In genomic region chr1:20663969-20664715, GRCh38 we compare ENCODE assay signal across 16 cellular contexts. TPM values are rescaled to one million over a fixed set of nuclear protein-coding genes. Genes with fewer than 3 reads are reported as not detected.
A peak's percentile ranks its signal among the peaks of the same experiment; 100 is the strongest.
DNase-seq lines count a peak whose midpoint lies in the region; ATAC-seq and TF ChIP-seq lines count a peak whose summit lies in the region.
"Had no signal": no experiment of that assay in that cellular context is flagged by ENCODE, and none has a peak within 500 bp of the region (broad histone marks: within the 10 kb centered on the region; RNA-seq: fewer than 3 reads in every experiment).

No MANE protein-coding gene starts in this region.

- H3K9me3 Mint-ChIP-seq in activated naive CD8-positive, alpha-beta T cell treated with anti-CD3 and anti-CD28 coated beads, Interleukin-2, amount 50 U/mL, for 24 hours: no peaks in the 10 kb centered on the region
- no peaks in the 10 kb centered on the region for H3K9me3 Mint-ChIP-seq in activated naive CD8-positive, alpha-beta T cell treated with anti-CD3 and anti-CD28 coated beads for 36 hours
- H3K9me3 Mint-ChIP-seq in brain (no peaks in the 10 kb centered on the region), nephron (no peaks in the 10 kb centered on the region)
- H3K9me3 Mint-ChIP-seq in stimulated activated effector memory CD8-positive, alpha-beta T cell treated with anti-CD3 and anti-CD28 coated beads, Interleukin-12 subunit alpha, Interleukin-12 subunit beta, amount 100 ng/mL, for 72 hours: no peaks in the 10 kb centered on the region
- H3K9me3 Mint-ChIP-seq: HFFc6 had no signal

- peaks cover 29% of the 10 kb centered on the region for H3K4me1 Mint-ChIP-seq in activated naive CD8-positive, alpha-beta T cell treated with anti-CD3 and anti-CD28 coated beads, Interleukin-2, amount 50 U/mL, for 24 hours
- peaks cover 23% of the 10 kb centered on the region for H3K4me1 Mint-ChIP-seq in activated naive CD8-positive, alpha-beta T cell treated with anti-CD3 and anti-CD28 coated beads for 36 hours
- H3K4me1 Mint-ChIP-seq in brain (peaks cover 32% of the 10 kb centered on the region), nephron (peaks cover 30% of the 10 kb centered on the region)
- peaks cover 37% of the 10 kb centered on the region for H3K4me1 Mint-ChIP-seq in stimulated activated effector memory CD8-positive, alpha-beta T cell treated with anti-CD3 and anti-CD28 coated beads, Interleukin-12 subunit alpha, Interleukin-12 subunit beta, amount 100 ng/mL, for 72 hours

- H3K36me3 Mint-ChIP-seq in activated naive CD8-positive, alpha-beta T cell treated with anti-CD3 and anti-CD28 coated beads, Interleukin-2, amount 50 U/mL, for 24 hours (ENCODE audit: low read depth): peaks cover 11% of the 10 kb centered on the region
- peaks cover 18% of the 10 kb centered on the region for H3K36me3 Mint-ChIP-seq in activated naive CD8-positive, alpha-beta T cell treated with anti-CD3 and anti-CD28 coated beads for 36 hours
- peaks cover 20% of the 10 kb centered on the region for H3K36me3 Mint-ChIP-seq in brain
- H3K36me3 Mint-ChIP-seq in nephron (ENCODE audit: low read depth): peaks cover 4% of the 10 kb centered on the region
- peaks cover 25% of the 10 kb centered on the region for H3K36me3 Mint-ChIP-seq in stimulated activated effector memory CD8-positive, alpha-beta T cell treated with anti-CD3 and anti-CD28 coated beads, Interleukin-12 subunit alpha, Interleukin-12 subunit beta, amount 100 ng/mL, for 72 hours

- H3K4me3 Mint-ChIP-seq in activated naive CD8-positive, alpha-beta T cell treated with anti-CD3 and anti-CD28 coated beads, Interleukin-2, amount 50 U/mL, for 24 hours: no peak overlapping the region
- H3K4me3 Mint-ChIP-seq in activated naive CD8-positive, alpha-beta T cell treated with anti-CD3 and anti-CD28 coated beads for 36 hours: no peak overlapping the region
- H3K4me3 Mint-ChIP-seq in brain: peak overlapping the region in 2 of 5 experiments; percentile 21 to 22
- H3K4me3 Mint-ChIP-seq in nephron: peak overlapping the region; percentile 99 to 100 (median 100)
- H3K4me3 Mint-ChIP-seq in stimulated activated effector memory CD8-positive, alpha-beta T cell treated with anti-CD3 and anti-CD28 coated beads, Interleukin-12 subunit alpha, Interleukin-12 subunit beta, amount 100 ng/mL, for 72 hours: no peak overlapping the region
- H3K4me3 Mint-ChIP-seq: HFFc6 had no signal

- H3K27ac Mint-ChIP-seq in activated naive CD8-positive, alpha-beta T cell treated with anti-CD3 and anti-CD28 coated beads, Interleukin-2, amount 50 U/mL, for 24 hours: peak overlapping the region; percentile 18
- H3K27ac Mint-ChIP-seq in activated naive CD8-positive, alpha-beta T cell treated with anti-CD3 and anti-CD28 coated beads for 36 hours: no peak overlapping the region
- peak overlapping the region in 3 of 5 experiments; percentile 27 to 73 (median 53) for H3K27ac Mint-ChIP-seq in brain
- H3K27ac Mint-ChIP-seq in nephron: peak overlapping the region in 1 of 3 experiments; percentile 44
- peak overlapping the region; percentile 99 for H3K27ac Mint-ChIP-seq in stimulated activated effector memory CD8-positive, alpha-beta T cell treated with anti-CD3 and anti-CD28 coated beads, Interleukin-12 subunit alpha, Interleukin-12 subunit beta, amount 100 ng/mL, for 72 hours
- H3K27ac Mint-ChIP-seq: HFFc6 had no signal

- H3K27me3 Mint-ChIP-seq in activated naive CD8-positive, alpha-beta T cell treated with anti-CD3 and anti-CD28 coated beads, Interleukin-2, amount 50 U/mL, for 24 hours: no peaks in the 10 kb centered on the region
- H3K27me3 Mint-ChIP-seq in activated naive CD8-positive, alpha-beta T cell treated with anti-CD3 and anti-CD28 coated beads for 36 hours: no peaks in the 10 kb centered on the region
- H3K27me3 Mint-ChIP-seq in brain: peaks cover 24% of the 10 kb centered on the region
- no peaks in the 10 kb centered on the region for H3K27me3 Mint-ChIP-seq in nephron (ENCODE audit: low read depth)

- TF ChIP-seq CTCF in brain (conservative IDR thresholded peaks at IDR 0.05): no peak
- TF ChIP-seq CTCF in nephron (IDR thresholded peaks at IDR 0.05; ENCODE audit: unreplicated experiment in 3 of 3): no peak

- no peak for DNase-seq in activated naive CD8-positive, alpha-beta T cell treated with anti-CD3 and anti-CD28 coated beads, Interleukin-2, amount 50 U/mL, for 24 hours
- DNase-seq in activated naive CD8-positive, alpha-beta T cell treated with anti-CD3 and anti-CD28 coated beads for 36 hours: no peak
- no peak for DNase-seq in stimulated activated effector memory CD8-positive, alpha-beta T cell treated with anti-CD3 and anti-CD28 coated beads, Interleukin-12 subunit alpha, Interleukin-12 subunit beta, amount 100 ng/mL, for 72 hours (ENCODE audit: low spot score in 2 of 2)
- DNase-seq in RKO (ENCODE audit: low spot score): no peak
- DNase-seq: EL, HFFc6, KG1, NCI-H1048, NCI-H1436 treated with DMSO at 0.1 percent for 48 hours, NCI-H2081, NCI-H510A, Peyer's patch had no signal

- ATAC-seq in activated naive CD8-positive, alpha-beta T cell treated with anti-CD3 and anti-CD28 coated beads, Interleukin-2, amount 50 U/mL, for 24 hours: no peak
- ATAC-seq in stimulated activated effector memory CD8-positive, alpha-beta T cell treated with anti-CD3 and anti-CD28 coated beads, Interleukin-12 subunit alpha, Interleukin-12 subunit beta, amount 100 ng/mL, for 72 hours: no peak
- ATAC-seq in GM19328 (IDR thresholded peaks at IDR 0.05; ENCODE audit: unreplicated experiment) (no peak), GM18519 (IDR thresholded peaks at IDR 0.05; ENCODE audit: low FRiP score, unreplicated experiment) (no peak)

RNA-seq across cellular contexts. Expression of gene DDOST, which starts 3.0 kb away (rescaled TPM):
- 100 to 1,000 TPM; 156 to 164 TPM for total RNA-seq in activated naive CD8-positive, alpha-beta T cell treated with anti-CD3 and anti-CD28 coated beads for 36 hours
- 163 TPM for polyA plus RNA-seq in brain (ENCODE audit: insufficient read depth, low read depth, low replicate concordance)

RNA-seq across cellular contexts. Expression of gene PINK1, which starts 30.9 kb away (rescaled TPM):
- total RNA-seq in activated naive CD8-positive, alpha-beta T cell treated with anti-CD3 and anti-CD28 coated beads for 36 hours: 1 to 10 TPM; 1.9 to 2.1 TPM
- 198 TPM for polyA plus RNA-seq in brain (ENCODE audit: insufficient read depth, low read depth, low replicate concordance)

RNA-seq across cellular contexts. Expression of gene KIF17, which starts 53.7 kb away (rescaled TPM):
- under 1 TPM in 1 of 2 experiments, not detected in 1; 0.16 TPM for total RNA-seq in activated naive CD8-positive, alpha-beta T cell treated with anti-CD3 and anti-CD28 coated beads for 36 hours
- 12.0 TPM for polyA plus RNA-seq in brain (ENCODE audit: insufficient read depth, low read depth, low replicate concordance)

Comparison
In these comparisons a context has a peak if more than half of its experiments do, and no peak if none do; other contexts are left out.
1. H3K4me3 Mint-ChIP-seq: peak in nephron (3 of 3); none in activated naive CD8-positive, alpha-beta T cell treated with anti-CD3 and anti-CD28 coated beads, Interleukin-2, amount 50 U/mL, for 24 hours (single experiment), activated naive CD8-positive, alpha-beta T cell treated with anti-CD3 and anti-CD28 coated beads for 36 hours (single experiment) and stimulated activated effector memory CD8-positive, alpha-beta T cell treated with anti-CD3 and anti-CD28 coated beads, Interleukin-12 subunit alpha, Interleukin-12 subunit beta, amount 100 ng/mL, for 72 hours (single experiment).